Comparison of ENCODE assay signal across 9 cellular contexts in genomic region chr9:21334969-21335632, GRCh38. TPM values are rescaled to one million over a fixed set of nuclear protein-coding genes. Genes with fewer than 3 reads are reported as not detected.
DNase-seq lines count a peak whose midpoint lies in the region; ATAC-seq and TF ChIP-seq lines count a peak whose summit lies in the region.
"Had no signal": no experiment of that assay in that cellular context is flagged by ENCODE, and none has a peak within 500 bp of the region (broad histone marks: within the 10 kb centered on the region; RNA-seq: fewer than 3 reads in every experiment).

A gene with protein sequence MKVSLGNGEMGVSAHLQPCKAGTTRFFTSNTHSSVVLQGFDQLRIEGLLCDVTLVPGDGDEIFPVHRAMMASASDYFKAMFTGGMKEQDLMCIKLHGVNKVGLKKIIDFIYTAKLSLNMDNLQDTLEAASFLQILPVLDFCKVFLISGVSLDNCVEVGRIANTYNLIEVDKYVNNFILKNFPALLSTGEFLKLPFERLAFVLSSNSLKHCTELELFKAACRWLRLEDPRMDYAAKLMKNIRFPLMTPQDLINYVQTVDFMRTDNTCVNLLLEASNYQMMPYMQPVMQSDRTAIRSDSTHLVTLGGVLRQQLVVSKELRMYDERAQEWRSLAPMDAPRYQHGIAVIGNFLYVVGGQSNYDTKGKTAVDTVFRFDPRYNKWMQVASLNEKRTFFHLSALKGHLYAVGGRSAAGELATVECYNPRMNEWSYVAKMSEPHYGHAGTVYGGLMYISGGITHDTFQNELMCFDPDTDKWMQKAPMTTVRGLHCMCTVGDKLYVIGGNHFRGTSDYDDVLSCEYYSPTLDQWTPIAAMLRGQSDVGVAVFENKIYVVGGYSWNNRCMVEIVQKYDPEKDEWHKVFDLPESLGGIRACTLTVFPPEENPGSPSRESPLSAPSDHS (minus strand): TSS chr9:21335404. CDS start chr9:21334859, 545 bp downstream.

- peaks cover 15% of the 10 kb centered on the region for H3K27me3 Mint-ChIP-seq in chondrocyte (ENCODE audit: low read depth)

- ATAC-seq in HG03066 (IDR thresholded peaks at IDR 0.05; ENCODE audit: low read depth, unreplicated experiment) = peak; percentile 85

- H3K27ac ChIP-seq in 22Rv1 = peak within 1 kb of the TSS; percentile 79

- H3K9me3 Mint-ChIP-seq in chondrocyte (ENCODE audit: low read depth) = no peaks in the 10 kb centered on the region

- TF ChIP-seq POLR2A in GM18526 (IDR thresholded peaks at IDR 0.05; ENCODE audit: extremely low read depth, insufficient read length) = peak; percentile 84

- H3K4me3 Mint-ChIP-seq in chondrocyte (ENCODE audit: unreplicated experiment) = peak within 1 kb of the TSS; percentile 83

- DNase-seq in NCI-H2171 (lab: John Stamatoyannopoulos, UW) (peak; percentile 58), chondrocyte (ENCODE audit: low spot score) (peak; percentile 96), kidney glomerular epithelial cell (lab: John Stamatoyannopoulos, UW) (peak; percentile 88)
- peak; percentile 75 for DNase-seq in activated CD4-positive, alpha-beta T cell treated with anti-CD3 and anti-CD28 coated beads for 1 hour
- DNase-seq in stimulated activated CD4-positive, alpha-beta T cell treated with anti-CD3 and anti-CD28 coated beads, Interleukin-15, amount 100 ng/mL, for 48 hours (ENCODE audit: low read depth in 2 of 2) = peak; percentile 76 to 82

- peak within 1 kb of the TSS; percentile 88 for H3K27ac Mint-ChIP-seq in chondrocyte (ENCODE audit: unreplicated experiment)

- peaks cover 9% of the 10 kb centered on the region for H3K36me3 Mint-ChIP-seq in chondrocyte (ENCODE audit: low read depth)

- no peak for TF ChIP-seq CTCF in 22Rv1 (IDR thresholded peaks at IDR 0.05)
- TF ChIP-seq CTCF in chondrocyte (IDR thresholded peaks at IDR 0.05) = peak; percentile 36

- H3K4me1 Mint-ChIP-seq in chondrocyte (ENCODE audit: low read depth) = peaks cover 49% of the 10 kb centered on the region

RNA-seq across cellular contexts. Expression of the gene that starts here (rescaled TPM):
- 27.6 to 32.6 TPM (median 28.9 TPM) in 3 replicates for total RNA-seq in chondrocyte
- total RNA-seq: Daoy had no signal

Comparison
In these comparisons a context has a peak if more than half of its experiments do, and no peak if none do; other contexts are left out.
1. Peak in every context shown above with its lines: DNase-seq, ATAC-seq and H3K27ac ChIP-seq.